In the genomic region with DNA sequence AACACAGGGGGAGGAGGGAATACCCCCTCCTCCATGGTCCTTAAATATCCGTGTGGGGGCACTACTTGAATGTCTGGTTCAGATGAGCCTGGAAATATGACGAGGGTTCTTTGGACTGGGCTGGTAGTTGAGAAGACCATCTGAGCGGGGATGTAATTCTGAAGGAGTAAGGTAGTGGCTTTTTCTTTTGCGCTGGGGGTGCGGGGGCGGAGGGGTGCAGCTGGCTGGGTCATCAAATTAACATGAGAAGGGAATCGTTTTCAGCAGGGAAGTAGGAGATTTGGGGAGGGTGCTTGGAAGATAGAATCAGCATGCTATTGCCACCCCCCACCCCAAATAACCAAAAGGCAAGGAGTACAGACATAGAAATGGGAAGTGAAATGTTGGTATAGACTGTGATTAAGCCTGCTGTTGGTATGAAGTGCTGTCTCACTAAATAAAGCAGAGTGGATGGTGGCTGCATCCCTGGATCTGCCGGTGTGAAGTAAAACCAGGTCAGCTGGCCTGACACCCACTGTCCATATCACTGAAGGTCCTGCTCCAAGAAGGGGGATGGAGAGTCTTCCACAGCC, we compare ENCODE assay signal across 22 cellular contexts.
DNase-seq lines count a peak whose midpoint lies in the region; ATAC-seq and TF ChIP-seq lines count a peak whose summit lies in the region.
"Had no signal": no experiment of that assay in that cellular context is flagged by ENCODE, and none has a peak within 500 bp of the region (broad histone marks: within the 10 kb centered on the region; RNA-seq: fewer than 3 reads in every experiment).

No MANE protein-coding gene starts in this region.

- no peaks in the 10 kb centered on the region for H3K36me3 Mint-ChIP-seq in nephron (ENCODE audit: low read depth)
- H3K36me3 Mint-ChIP-seq in activated T-cell treated with anti-CD3 and anti-CD28 coated beads, Interleukin-2, amount 50 U/mL, for 4 hours (ENCODE audit: insufficient read depth) = no peaks in the 10 kb centered on the region
- H3K36me3 Mint-ChIP-seq: memory B cell had no signal

- no peak for TF ChIP-seq CTCF in nephron (IDR thresholded peaks at IDR 0.05; ENCODE audit: unreplicated experiment in 3 of 3)

- H3K4me1 Mint-ChIP-seq in nephron = peaks cover 49% of the 10 kb centered on the region
- H3K4me1 Mint-ChIP-seq in activated T-cell treated with anti-CD3 and anti-CD28 coated beads, Interleukin-2, amount 50 U/mL, for 4 hours (ENCODE audit: low read depth) = peaks cover 8% of the 10 kb centered on the region

- no peak overlapping the region for H3K27ac Mint-ChIP-seq in nephron
- H3K27ac Mint-ChIP-seq: activated CD4-positive, alpha-beta T cell treated with anti-CD3 and anti-CD28 coated beads, Interleukin-2, amount 10 ng/mL, durations not matched to agents 7 days and 5 days; memory B cell; naive thymus-derived CD4-positive, alpha-beta T cell had no signal

- peaks cover 28% of the 10 kb centered on the region for H3K4me1 ChIP-seq in ES-I3 (ENCODE audit: insufficient read depth, low read length)

- H3K36me3 ChIP-seq in ES-I3 (ENCODE audit: insufficient read depth, low read length) = no peaks in the 10 kb centered on the region
- H3K36me3 ChIP-seq: adrenal gland, uterus had no signal

- peaks cover 53% of the 10 kb centered on the region for H3K27me3 Mint-ChIP-seq in nephron (ENCODE audit: low read depth)
- H3K27me3 Mint-ChIP-seq in activated T-cell treated with anti-CD3 and anti-CD28 coated beads, Interleukin-2, amount 50 U/mL, for 4 hours (ENCODE audit: low read depth) = peaks cover 60% of the 10 kb centered on the region

- DNase-seq in MV-4-11 (lab: John Stamatoyannopoulos, UW) (peak; percentile 42), ecto neural progenitor cell (ENCODE audit: low spot score) (peak; percentile 51), anterior cingulate cortex (lab: John Stamatoyannopoulos, UW) (no peak), NCI-H2029 treated with DMSO at 0.1 percent for 48 hours (lab: John Stamatoyannopoulos, UW) (no peak), NCI-H1436 treated with DMSO at 0.1 percent for 48 hours (lab: John Stamatoyannopoulos, UW) (no peak)
- no peak for DNase-seq in activated T-cell treated with anti-CD3 and anti-CD28 coated beads, Interleukin-2, amount 50 U/mL, for 4 hours
- DNase-seq: activated CD4-positive, alpha-beta T cell treated with anti-CD3 and anti-CD28 coated beads, Interleukin-2, amount 10 ng/mL, durations not matched to agents 7 days and 5 days; activated CD8-positive, alpha-beta memory T cell treated with anti-CD3 and anti-CD28 coated beads, Interleukin-2, amount 50 U/mL, for 4 hours; activated effector memory CD4-positive, alpha-beta T cell treated with anti-CD3 and anti-CD28 coated beads, Interleukin-2, amount 50 U/mL, for 16 hours; adrenal gland; dermis blood vessel endothelial cell; foreskin melanocyte; GOT3; naive thymus-derived CD4-positive, alpha-beta T cell; NCI-H1436; posterior cingulate gyrus; Right ventricle myocardium superior; uterus had no signal

- H3K9me3 Mint-ChIP-seq in nephron = no peaks in the 10 kb centered on the region
- no peaks in the 10 kb centered on the region for H3K9me3 Mint-ChIP-seq in activated T-cell treated with anti-CD3 and anti-CD28 coated beads, Interleukin-2, amount 50 U/mL, for 4 hours
- H3K9me3 Mint-ChIP-seq: activated CD4-positive, alpha-beta T cell treated with anti-CD3 and anti-CD28 coated beads, Interleukin-2, amount 10 ng/mL, durations not matched to agents 7 days and 5 days; memory B cell; naive thymus-derived CD4-positive, alpha-beta T cell had no signal

- peak overlapping the region in 2 of 3 experiments; percentile 21 to 62 for H3K4me3 Mint-ChIP-seq in nephron
- H3K4me3 Mint-ChIP-seq in activated T-cell treated with anti-CD3 and anti-CD28 coated beads, Interleukin-2, amount 50 U/mL, for 4 hours = no peak overlapping the region
- H3K4me3 Mint-ChIP-seq: activated CD4-positive, alpha-beta T cell treated with anti-CD3 and anti-CD28 coated beads, Interleukin-2, amount 10 ng/mL, durations not matched to agents 7 days and 5 days; memory B cell had no signal

- H3K9me3 ChIP-seq in ES-I3 (ENCODE audit: control insufficient read depth, insufficient read depth, low read length) = no peaks in the 10 kb centered on the region
- H3K9me3 ChIP-seq: adrenal gland, uterus had no signal

- H3K9ac ChIP-seq in ES-I3 (ENCODE audit: low read depth, low read length) = peak overlapping the region; percentile 43; the same call in 1 of the 2 replicates

- no peak for ATAC-seq in activated T-cell treated with anti-CD3 and anti-CD28 coated beads, Interleukin-2, amount 50 U/mL, for 4 hours
- ATAC-seq: naive thymus-derived CD4-positive, alpha-beta T cell; sciatic nerve had no signal

Comparison
In these comparisons a context has a peak if more than half of its experiments do, and no peak if none do; other contexts are left out.
1. DNase-seq: peak in MV-4-11 (single experiment) and ecto neural progenitor cell (single experiment); none in activated T-cell treated with anti-CD3 and anti-CD28 coated beads, Interleukin-2, amount 50 U/mL, for 4 hours (single experiment), anterior cingulate cortex (0 of 58), NCI-H2029 treated with DMSO at 0.1 percent for 48 hours (single experiment) and NCI-H1436 treated with DMSO at 0.1 percent for 48 hours (single experiment).